ENCODE assay signal across 8 cellular contexts in genomic region chr2:38076250-38076709, GRCh38. TPM values are rescaled to one million over a fixed set of nuclear protein-coding genes. Genes with fewer than 3 reads are reported as not detected.
A peak's percentile ranks its signal among the peaks of the same experiment; 100 is the strongest.
DNase-seq lines count a peak whose midpoint lies in the region; ATAC-seq and TF ChIP-seq lines count a peak whose summit lies in the region.

No MANE protein-coding gene starts in this region.

- TF ChIP-seq CTCF in WERI-Rb-1 (IDR thresholded peaks at IDR 0.05; ENCODE audit: low read depth, low read length) (no peak), esophagus muscularis mucosa (IDR thresholded peaks at IDR 0.05) (peak; percentile 11 to 33 (median 22))

- WGBS in esophagus muscularis mucosa: under 1% methylated on average over 22 of the region's 39 CpGs

- intact Hi-C loops in esophagus muscularis mucosa (cut with DNase I): loop anchor here (5.0 kb wide), 1 partner anchor 191 kb away; no protein-coding TSS in a partner anchor

- no peaks in the 10 kb centered on the region for H3K27me3 ChIP-seq in WERI-Rb-1 (ENCODE audit: insufficient read depth, low read depth, severe bottlenecking)
- peaks cover 0 to 48% (median 15%) of the 10 kb centered on the region in 4 donors for H3K27me3 ChIP-seq in esophagus muscularis mucosa

- H3K9me3 ChIP-seq in ES-I3 (ENCODE audit: control insufficient read depth, insufficient read depth, low read length) (no peaks in the 10 kb centered on the region), WERI-Rb-1 (ENCODE audit: severe bottlenecking) (peaks cover 8% of the 10 kb centered on the region), esophagus muscularis mucosa (no peaks in the 10 kb centered on the region)

- peak overlapping the region; percentile 62 for H3K9ac ChIP-seq in ES-I3 (ENCODE audit: low read depth, low read length)

- no peak for TF ChIP-seq POLR2A in esophagus muscularis mucosa (IDR thresholded peaks at IDR 0.05; ENCODE audit: low read depth)

- peak; percentile 71 for DNase-seq in LHCN-M2 (ENCODE audit: low read depth)
- peak; percentile 74 for DNase-seq in WERI-Rb-1
- DNase-seq in esophagus muscularis mucosa (ENCODE audit: extremely low spot score): no peak
- peak; percentile 80 for DNase-seq in myocyte (ENCODE audit: low read depth)
- DNase-seq in superior temporal gyrus (ENCODE audit: extremely low spot score): peak; percentile 6
- DNase-seq in midbrain (lab: John Stamatoyannopoulos, UW): no peak

- H3K36me3 ChIP-seq in ES-I3 (ENCODE audit: insufficient read depth, low read length) (no peaks in the 10 kb centered on the region), WERI-Rb-1 (no peaks in the 10 kb centered on the region), esophagus muscularis mucosa (no peaks in the 10 kb centered on the region)

- TF ChIP-seq EP300 in esophagus muscularis mucosa (IDR thresholded peaks at IDR 0.05): no peak

- H3K4me3 ChIP-seq in WERI-Rb-1 (ENCODE audit: low read depth, low read length) (peak overlapping the region; percentile 49), esophagus muscularis mucosa (peak overlapping the region; percentile 59 to 70 (median 63))

- peaks cover 25% of the 10 kb centered on the region for H3K4me1 ChIP-seq in ES-I3 (ENCODE audit: insufficient read depth, low read length)
- H3K4me1 ChIP-seq in esophagus muscularis mucosa: peaks cover 36 to 48% (median 44%) of the 10 kb centered on the region in 4 donors

- peak; percentile 50 for ATAC-seq in GM21723 (IDR thresholded peaks at IDR 0.05; ENCODE audit: unreplicated experiment)

- H3K27ac ChIP-seq in WERI-Rb-1: peak overlapping the region; percentile 86
- peak overlapping the region; percentile 74 to 88 (median 82) for H3K27ac ChIP-seq in esophagus muscularis mucosa (replicated peaks in 1 of 4)

RNA-seq across cellular contexts. Expression of gene CYP1B1, which starts 0.3 kb away (rescaled TPM):
- 3.4 and 3.5 TPM in 2 replicates for total RNA-seq in LHCN-M2 (2014; rRNA removed)
- polyA plus RNA-seq in LHCN-M2 (2012): 0.90 TPM
- total RNA-seq in esophagus muscularis mucosa: 10 to 100 TPM; 20.8 to 60.3 (median 37.6) TPM
- total RNA-seq in myocyte: 14.4 and 18.1 TPM in 2 replicates
- 19.8 TPM for polyA plus RNA-seq in myocyte (2012)

Comparison
In these comparisons a context has a peak if more than half of its experiments do, and no peak if none do; other contexts are left out.
1. DNase-seq: peak in LHCN-M2 (single experiment), WERI-Rb-1 (single experiment), myocyte (single experiment) and superior temporal gyrus (single experiment); none in esophagus muscularis mucosa (single experiment) and midbrain (single experiment).